ENCODE assay signal across 19 cellular contexts in genomic region chrX:84192006-84192405, GRCh38. TPM values are rescaled to one million over a fixed set of nuclear protein-coding genes. Genes with fewer than 3 reads are reported as not detected.
DNase-seq lines count a peak whose midpoint lies in the region; ATAC-seq, FAIRE-seq and TF ChIP-seq lines count a peak whose summit lies in the region.
"Had no signal": no experiment of that assay in that cellular context is flagged by ENCODE, and none has a peak within 500 bp of the region (broad histone marks: within the 10 kb centered on the region; RNA-seq: fewer than 3 reads in every experiment).

No MANE protein-coding gene starts in this region.

- WGBS in liver, result 89% methylated on average over 1 of the region's 1 CpG
- 0% methylated on average over 1 of the region's 1 CpG for WGBS in HepG2 (ENCODE audit: low lambda C conversion rate)
- 60 to 80% methylated on average over 1 of the region's 1 CpG for WGBS in gastroesophageal sphincter (ENCODE audit: low coverage in 1 of 2), 2 donors

- H3K27me3 Mint-ChIP-seq in Caco-2 (ENCODE audit: insufficient read depth, unreplicated experiment), result no peaks in the 10 kb centered on the region

- H3K9me3 Mint-ChIP-seq in Caco-2 (ENCODE audit: unreplicated experiment), result no peaks in the 10 kb centered on the region

- H3K9ac ChIP-seq in liver (ENCODE audit: low read depth in 1 of 2, low read length in 2 of 2), result no peak overlapping the region
- H3K9ac ChIP-seq in HepG2 (ENCODE audit: insufficient read depth, low read depth, low read length), result no peak overlapping the region

- no peak overlapping the region for H2AFZ ChIP-seq in HepG2 (ENCODE audit: low read length)

- H3K27ac Mint-ChIP-seq in Caco-2 (ENCODE audit: unreplicated experiment), result no peak overlapping the region
- H3K27ac Mint-ChIP-seq: CD4-positive, alpha-beta memory T cell had no signal

- H3K9me3 ChIP-seq in liver (ENCODE audit: control insufficient read depth in 4 of 4, low read length in 3 of 4) (peaks cover 0 to 2% (median 0%) of the 10 kb centered on the region in 4 donors), HepG2 (ENCODE audit: low read length) (no peaks in the 10 kb centered on the region), Caco-2 (no peaks in the 10 kb centered on the region), gastroesophageal sphincter (no peaks in the 10 kb centered on the region)

- no TSS peak for BruUV-seq in HepG2 (replicated peaks; lab: Mats Ljungman, UMichigan)
- no TSS peak for BruUV-seq in Caco-2 (replicated peaks; lab: Mats Ljungman, UMichigan)

- intact Hi-C loops in HepG2 (cut with micrococcal nuclease; ENCODE audit: unreplicated experiment), result no loop called here
- intact Hi-C loops in Caco-2 (cut with micrococcal nuclease; ENCODE audit: unreplicated experiment), result no loop called here

- no peak for TF ChIP-seq CTCF in liver (IDR thresholded peaks at IDR 0.05; ENCODE audit: low read depth, low read length, missing input control)
- no peak for TF ChIP-seq CTCF in HepG2 (CRISPR knock-in tag; IDR thresholded peaks at IDR 0.05)
- no peak for TF ChIP-seq CTCF in Caco-2 (IDR thresholded peaks at IDR 0.05; ENCODE audit: insufficient read depth in 1 of 2, low read depth in 1 of 2, low read length in 1 of 2, severe bottlenecking in 1 of 2, unreplicated experiment in 1 of 2)
- TF ChIP-seq CTCF in gastroesophageal sphincter (IDR thresholded peaks at IDR 0.05), result no peak

- TF ChIP-seq RAD21 in liver (IDR thresholded peaks at IDR 0.05), result no peak
- TF ChIP-seq RAD21 in HepG2 (CRISPR knock-in tag; IDR thresholded peaks at IDR 0.05), result no peak
- TF ChIP-seq RAD21 in Ishikawa (IDR thresholded peaks at IDR 0.05; ENCODE audit: low read depth), result no peak

- DNase-seq in HepG2 (ENCODE audit: low spot score) (no peak), myocyte (ENCODE audit: low read depth) (peak; percentile 6), NCI-H748 (lab: John Stamatoyannopoulos, UW; ENCODE audit: unreplicated experiment) (no peak), Caco-2 (no peak)
- DNase-seq: 8988T; C1 segment of cervical spinal cord; CD4-positive, alpha-beta memory T cell; DMS 273 treated with DMSO at 0.1 percent for 48 hours; DMS79; GF-D8; H7; HCEC 1CT had no signal

- CTCF ChIA-PET in HepG2 (lab: Yijun Ruan, JAX; ENCODE audit: low intra/inter-chr PET ratio, low total read pairs) (no interaction called here), Caco-2 (lab: Charles Lee) (no interaction called here)

- no peak overlapping the region for H3K4me3 Mint-ChIP-seq in Caco-2 (ENCODE audit: unreplicated experiment)
- H3K4me3 Mint-ChIP-seq: CD4-positive, alpha-beta memory T cell had no signal

- ATAC-seq in HepG2 (no peak), gastroesophageal sphincter (no peak)

- H4K20me1 ChIP-seq in HepG2 (ENCODE audit: insufficient read depth, low read length), result no peaks in the 10 kb centered on the region

- no peak overlapping the region for H3K4me2 ChIP-seq in HepG2 (ENCODE audit: low read depth, low read length)

- in situ Hi-C loops in HepG2 (cut with HindIII; ENCODE audit: extremely low pct_ligation_motif_present, low pct_unique_long_range_greater_than_20kb), result no loop called here

- H3K36me3 ChIP-seq in liver (ENCODE audit: control insufficient read depth in 4 of 4, insufficient read depth in 3 of 4, low read depth in 1 of 4, low read length in 3 of 4), result no peaks in the 10 kb centered on the region
- H3K36me3 ChIP-seq in HepG2 (replicated peaks in 1 of 2; ENCODE audit: control insufficient read depth in 1 of 2, insufficient read depth in 2 of 2, low read length in 2 of 2), result no peaks in the 10 kb centered on the region
- no peaks in the 10 kb centered on the region for H3K36me3 ChIP-seq in Caco-2 (ENCODE audit: control insufficient read depth, insufficient read depth, low read length)
- no peaks in the 10 kb centered on the region for H3K36me3 ChIP-seq in gastroesophageal sphincter

- TF ChIP-seq EP300 in HepG2 (IDR thresholded peaks at IDR 0.05; ENCODE audit: low read depth in 2 of 2, low read length in 2 of 2), result no peak
- TF ChIP-seq EP300 in HepG2 (CRISPR knock-in tag; IDR thresholded peaks at IDR 0.05; ENCODE audit: borderline replicate concordance), result no peak
- TF ChIP-seq EP300 in Ishikawa (IDR thresholded peaks at IDR 0.05; ENCODE audit: borderline replicate concordance), result no peak
- no peak for TF ChIP-seq EP300 in gastroesophageal sphincter (IDR thresholded peaks at IDR 0.05)

- no peaks in the 10 kb centered on the region for H3K79me2 ChIP-seq in HepG2 (ENCODE audit: insufficient read depth, low read length)

- no peaks in the 10 kb centered on the region for H3K36me3 Mint-ChIP-seq in Caco-2 (ENCODE audit: insufficient read depth, unreplicated experiment)
- H3K36me3 Mint-ChIP-seq: CD4-positive, alpha-beta memory T cell had no signal

- H3K27ac ChIP-seq in liver (ENCODE audit: low read depth in 1 of 2, low read length in 2 of 2), result no peak overlapping the region
- H3K27ac ChIP-seq in HepG2 (ENCODE audit: extremely low read length, insufficient read depth, low read length), result no peak overlapping the region
- H3K27ac ChIP-seq in gastroesophageal sphincter, result no peak overlapping the region

- TF ChIP-seq POLR2A in HepG2 (IDR thresholded peaks at IDR 0.05; ENCODE audit: insufficient read depth in 1 of 2, low read depth in 2 of 2, low read length in 2 of 2) (no peak), gastroesophageal sphincter (IDR thresholded peaks at IDR 0.05) (no peak)

- peaks cover 9% of the 10 kb centered on the region for H3K4me1 Mint-ChIP-seq in Caco-2 (ENCODE audit: low read depth, unreplicated experiment)

- FAIRE-seq in HepG2 (lab: Jason Lieb, UNC), result no peak
- FAIRE-seq: D721Med, GM12892, H1 had no signal

- H3K4me3 ChIP-seq in liver (ENCODE audit: low read depth in 1 of 3, low read length in 3 of 3) (no peak overlapping the region), HepG2 (replicated peaks in 1 of 3; ENCODE audit: insufficient read depth in 1 of 3, low read depth in 2 of 3, low read length in 3 of 3) (no peak overlapping the region), Caco-2 (ENCODE audit: low read depth, low read length) (no peak overlapping the region), gastroesophageal sphincter (no peak overlapping the region)

- POLR2A ChIA-PET in HepG2 (lab: Yijun Ruan, JAX), result no interaction called here
- POLR2A ChIA-PET in Caco-2 (lab: Charles Lee), result no interaction called here

- H3K4me1 ChIP-seq in liver (ENCODE audit: control insufficient read depth in 4 of 4, insufficient read depth in 4 of 4, low read length in 3 of 4) (peaks cover 0 to 11% (median 3%) of the 10 kb centered on the region in 4 donors), HepG2 (ENCODE audit: insufficient read depth, low read length) (no peaks in the 10 kb centered on the region), Caco-2 (0 out of 2 replicates have a peak, but pooled peaks cover 4% of the 10 kb centered on the region), gastroesophageal sphincter (no peaks in the 10 kb centered on the region)

- H3K27me3 ChIP-seq in liver (ENCODE audit: control insufficient read depth in 4 of 4, insufficient read depth in 4 of 4, low read length in 3 of 4) (peaks cover 0 to 1% (median 0%) of the 10 kb centered on the region in 4 donors), HepG2 (ENCODE audit: control insufficient read depth in 1 of 2, insufficient read depth in 2 of 2, low read length in 2 of 2) (no peaks in the 10 kb centered on the region), Caco-2 (replicated peaks; ENCODE audit: control insufficient read depth, insufficient read depth, low read length) (no peaks in the 10 kb centered on the region), gastroesophageal sphincter (no peaks in the 10 kb centered on the region)

TF ChIP-seq in liver, 16 proteins besides CTCF, POLR2A, EP300 and RAD21 (continues in another document):
- TF ChIP-seq MAX (IDR thresholded peaks at IDR 0.05), result no peak

TF ChIP-seq in Ishikawa, 13 proteins besides CTCF, POLR2A, EP300 and RAD21 (continues in another document):
- TF ChIP-seq TCF12 (IDR thresholded peaks at IDR 0.05; ENCODE audit: low read depth), result no peak
- TF ChIP-seq MAX (IDR thresholded peaks at IDR 0.05), result no peak
- TF ChIP-seq ZBTB7A (IDR thresholded peaks at IDR 0.05; ENCODE audit: low read depth), result no peak
- TF ChIP-seq TEAD4 (IDR thresholded peaks at IDR 0.05), result no peak

RNA-seq across cellular contexts. Expression of gene RPS6KA6, which starts 4.0 kb away (rescaled TPM):
- total RNA-seq in liver (1 to 10 TPM; 1.3 to 1.9 TPM), HepG2 (2016; rRNA removed; fragmentation: Illumina TruSeq; extraction: Trizol) (not detected in 2 replicates), myocyte (3.6 and 7.7 TPM in 2 replicates), Caco-2 (2022) (8.7 and 9.2 TPM in 2 replicates), gastroesophageal sphincter (1 to 10 TPM; 2.8 to 5.5 (median 4.9) TPM)
- polyA plus RNA-seq in liver (under 1 TPM; 0.39 to 0.57 TPM), HepG2 (2011; rRNA removed) (not detected in 2 replicates)
- not detected in 2 replicates for total RNA-seq in HepG2 (2016; cell fraction: cytosol; rRNA removed; fragmentation: Illumina TruSeq; extraction: Trizol; ENCODE audit: low read depth)
- total RNA-seq in HepG2 (2016; cell fraction: insoluble cytoplasmic fraction; rRNA removed; fragmentation: Illumina TruSeq; extraction: Trizol), result not detected in 2 replicates
- not detected in 2 replicates for total RNA-seq in HepG2 (2016; cell fraction: membrane; rRNA removed; fragmentation: Illumina TruSeq; extraction: Trizol)
- total RNA-seq in HepG2 (2016; cell fraction: nucleus; rRNA removed; fragmentation: Illumina TruSeq; extraction: Trizol), result not detected in 2 replicates
- polyA plus RNA-seq in HepG2 (2011; cell fraction: cytosol; rRNA removed), result not detected in 2 replicates
- not detected in 2 replicates for polyA plus RNA-seq in HepG2 (2011; cell fraction: nucleus; rRNA removed)
- not detected in 2 replicates for polyA plus RNA-seq in HepG2 (2012)
- not detected in 2 replicates for polyA plus RNA-seq in HepG2 (2016; cell fraction: cytosol; fragmentation: Illumina TruSeq; extraction: Trizol; ENCODE audit: low read depth)
- not detected in 2 replicates for polyA plus RNA-seq in HepG2 (2016; cell fraction: insoluble cytoplasmic fraction; fragmentation: Illumina TruSeq; extraction: Trizol; ENCODE audit: low read depth)
- polyA plus RNA-seq in HepG2 (2016; cell fraction: membrane; fragmentation: Illumina TruSeq; extraction: Trizol; ENCODE audit: low read depth), result not detected in 2 replicates
- not detected in 2 replicates for polyA plus RNA-seq in HepG2 (2016; cell fraction: nucleus; fragmentation: Illumina TruSeq; extraction: Trizol; ENCODE audit: insufficient read depth, low read depth)
- not detected in 2 replicates for polyA minus RNA-seq in HepG2 (2011; rRNA and poly(A)+ RNA removed; ENCODE audit: low replicate concordance)
- not detected in 2 replicates for polyA minus RNA-seq in HepG2 (2011; cell fraction: cytosol; rRNA and poly(A)+ RNA removed)
- polyA minus RNA-seq in HepG2 (2011; cell fraction: nucleus; rRNA and poly(A)+ RNA removed), result not detected in 2 replicates
- 1.3 TPM for polyA plus RNA-seq in myocyte (2012)
- total RNA-seq: A673 had no signal
- polyA plus RNA-seq: CD4-positive, alpha-beta memory T cell had no signal
